1 cellular context compared by ENCODE assay signal in the genomic region with DNA sequence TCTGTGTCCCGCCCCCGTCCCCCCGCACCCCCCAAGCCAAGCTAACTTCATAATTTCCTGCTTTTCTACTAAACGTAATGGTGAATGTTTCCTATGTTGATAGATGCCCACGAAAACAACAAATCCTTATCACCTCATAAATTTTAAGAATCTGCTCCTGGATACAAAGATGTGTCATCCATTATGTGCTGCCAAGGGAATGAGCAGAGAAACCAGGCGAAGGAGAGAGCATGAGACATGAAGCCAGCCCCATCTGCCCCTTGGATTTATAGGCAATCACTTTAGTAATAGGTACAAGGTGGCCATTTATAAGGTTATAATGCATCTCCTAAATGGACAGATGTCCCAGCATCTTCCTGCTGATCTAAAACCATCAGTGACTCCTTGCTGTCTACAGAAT.
TF ChIP-seq lines count a peak whose summit lies in the region.

No MANE protein-coding gene starts in this region.

TF ChIP-seq in endothelial cell of umbilical vein, 7 proteins besides CTCF, POLR2A, EP300 and RAD21:
- TF ChIP-seq JUN (IDR thresholded peaks at IDR 0.05; ENCODE audit: borderline replicate concordance, insufficient read depth, insufficient read length, low read depth) (no peak), GATA2 (IDR thresholded peaks at IDR 0.05; ENCODE audit: insufficient read depth, insufficient read length, low read depth, low read length) (no peak)
